ENCODE assay signal across 19 cellular contexts in genomic region chr19:16235811-16236710, GRCh38. TPM values are rescaled to one million over a fixed set of nuclear protein-coding genes. Genes with fewer than 3 reads are reported as not detected.
DNase-seq lines count a peak whose midpoint lies in the region; ATAC-seq, FAIRE-seq and TF ChIP-seq lines count a peak whose summit lies in the region.
"Had no signal": no experiment of that assay in that cellular context is flagged by ENCODE, and none has a peak within 500 bp of the region (broad histone marks: within the 10 kb centered on the region; RNA-seq: fewer than 3 reads in every experiment).

No MANE protein-coding gene starts in this region.

- TF ChIP-seq EP300 in HepG2 (IDR thresholded peaks at IDR 0.05; ENCODE audit: low read depth in 2 of 2, low read length in 2 of 2) (no peak), HepG2 (CRISPR knock-in tag; IDR thresholded peaks at IDR 0.05; ENCODE audit: borderline replicate concordance) (no peak)

- H3K36me3 ChIP-seq in HepG2 (replicated peaks in 1 of 2; ENCODE audit: control insufficient read depth in 1 of 2, insufficient read depth in 2 of 2, low read length in 2 of 2) (peaks cover 6 to 14% of the 10 kb centered on the region in 2 experiments; a peak in 3 of 5 replicates), PC-9 (ENCODE audit: low read depth) (no peaks in the 10 kb centered on the region)
- H3K36me3 ChIP-seq: pancreas had no signal

- CTCF ChIA-PET in activated CD8-positive, alpha-beta T cell treated with anti-CD3 and anti-CD28 coated beads for 36 hours (lab: Charles Lee), result interaction anchor here (1.2 to 1.7 kb wide), 2 partner anchors 147 to 181 kb away, joined by 3 to 5 read pairs; no protein-coding TSS in a partner anchor
- CTCF ChIA-PET in HepG2 (lab: Yijun Ruan, JAX; ENCODE audit: low intra/inter-chr PET ratio, low total read pairs), result no interaction called here
- CTCF ChIA-PET in PC-9 (lab: Charles Lee), result no interaction called here

- in situ Hi-C loops in HepG2 (cut with HindIII; ENCODE audit: extremely low pct_ligation_motif_present, low pct_unique_long_range_greater_than_20kb), result no loop called here

- BruUV-seq in HepG2 (replicated peaks; lab: Mats Ljungman, UMichigan) (no TSS peak), PC-9 (replicated peaks; lab: Mats Ljungman, UMichigan) (no TSS peak)

- H3K27me3 Mint-ChIP-seq in activated naive CD8-positive, alpha-beta T cell, result no peaks in the 10 kb centered on the region
- H3K27me3 Mint-ChIP-seq in activated naive CD8-positive, alpha-beta T cell treated with anti-CD3 and anti-CD28 coated beads, Interleukin-2, amount 50 U/mL, for 24 hours, result no peaks in the 10 kb centered on the region
- no peaks in the 10 kb centered on the region for H3K27me3 Mint-ChIP-seq in activated CD8-positive, alpha-beta T cell treated with anti-CD3 and anti-CD28 coated beads for 36 hours

- peaks cover 8% of the 10 kb centered on the region for H3K36me3 Mint-ChIP-seq in activated naive CD8-positive, alpha-beta T cell
- H3K36me3 Mint-ChIP-seq in activated naive CD8-positive, alpha-beta T cell treated with anti-CD3 and anti-CD28 coated beads, Interleukin-2, amount 50 U/mL, for 24 hours (ENCODE audit: low read depth), result peaks cover 29% of the 10 kb centered on the region
- H3K36me3 Mint-ChIP-seq in activated CD8-positive, alpha-beta T cell treated with anti-CD3 and anti-CD28 coated beads for 36 hours (ENCODE audit: low read depth), result peaks cover 39% of the 10 kb centered on the region

- H3K9me3 Mint-ChIP-seq in activated naive CD8-positive, alpha-beta T cell (ENCODE audit: low read depth), result no peaks in the 10 kb centered on the region
- no peaks in the 10 kb centered on the region for H3K9me3 Mint-ChIP-seq in activated naive CD8-positive, alpha-beta T cell treated with anti-CD3 and anti-CD28 coated beads, Interleukin-2, amount 50 U/mL, for 24 hours
- peaks cover 10% of the 10 kb centered on the region for H3K9me3 Mint-ChIP-seq in activated CD8-positive, alpha-beta T cell treated with anti-CD3 and anti-CD28 coated beads for 36 hours

- H3K4me3 Mint-ChIP-seq in activated naive CD8-positive, alpha-beta T cell, result peak overlapping the region; percentile 24
- H3K4me3 Mint-ChIP-seq in activated naive CD8-positive, alpha-beta T cell treated with anti-CD3 and anti-CD28 coated beads, Interleukin-2, amount 50 U/mL, for 24 hours, result no peak overlapping the region
- no peak overlapping the region for H3K4me3 Mint-ChIP-seq in activated CD8-positive, alpha-beta T cell treated with anti-CD3 and anti-CD28 coated beads for 36 hours

- H3K9me2 ChIP-seq in PC-9 (ENCODE audit: insufficient read depth), result no peaks in the 10 kb centered on the region

- intact Hi-C loops in activated CD8-positive, alpha-beta T cell treated with anti-CD3 and anti-CD28 coated beads for 36 hours (cut with micrococcal nuclease), result no loop called here
- intact Hi-C loops in HepG2 (cut with micrococcal nuclease; ENCODE audit: unreplicated experiment), result no loop called here
- intact Hi-C loops in PC-9 (cut with micrococcal nuclease; ENCODE audit: unreplicated experiment), result no loop called here

- no peak overlapping the region for H2AFZ ChIP-seq in HepG2 (ENCODE audit: low read length)
- no peak overlapping the region for H2AFZ ChIP-seq in PC-9

- DNase-seq in activated naive CD8-positive, alpha-beta T cell treated with anti-CD3 and anti-CD28 coated beads, Interleukin-2, amount 50 U/mL, for 24 hours, result no peak
- no peak for DNase-seq in activated CD8-positive, alpha-beta T cell treated with anti-CD3 and anti-CD28 coated beads for 36 hours
- DNase-seq in HepG2 (ENCODE audit: low spot score), result no peak
- peak; percentile 2 for DNase-seq in stimulated activated naive CD8-positive, alpha-beta T cell treated with anti-CD3 and anti-CD28 coated beads, Interleukin-15, Interleukin-2, amounts not matched to agents 100 U/mL and 50 U/mL, for 24 hours
- no peak for DNase-seq in NCI-H2171 (lab: John Stamatoyannopoulos, UW)
- no peak for DNase-seq in NCI-H226
- no peak for DNase-seq in PC-9
- DNase-seq: activated CD4-positive, alpha-beta T cell treated with anti-CD3 and anti-CD28 coated beads for 1 hour; amniotic stem cell; Caco-2; caudate nucleus; HCEC 1CT; MV-4-11; NCI-H2029; NCI-H524; pancreas; SHP77; T-helper 9 cell had no signal

- no peaks in the 10 kb centered on the region for H3K9me3 ChIP-seq in HepG2 (ENCODE audit: low read length)
- no peaks in the 10 kb centered on the region for H3K9me3 ChIP-seq in PC-9 (ENCODE audit: insufficient read depth, low read depth)
- H3K9me3 ChIP-seq: Caco-2, pancreas had no signal

- H3K79me2 ChIP-seq in HepG2 (ENCODE audit: insufficient read depth, low read length) (no peaks in the 10 kb centered on the region), PC-9 (ENCODE audit: low read depth) (no peaks in the 10 kb centered on the region)

- H3K4me3 ChIP-seq in HepG2 (replicated peaks in 1 of 3; ENCODE audit: insufficient read depth in 1 of 3, low read depth in 2 of 3, low read length in 3 of 3) (no peak overlapping the region), PC-9 (no peak overlapping the region)
- H3K4me3 ChIP-seq: pancreas had no signal

- TF ChIP-seq POLR2A in HepG2 (IDR thresholded peaks at IDR 0.05; ENCODE audit: insufficient read depth in 1 of 2, low read depth in 2 of 2, low read length in 2 of 2), result no peak

- no peaks in the 10 kb centered on the region for H3F3A ChIP-seq in PC-9 (ENCODE audit: insufficient read depth, low read depth)

- peaks cover 65% of the 10 kb centered on the region for H3K4me1 Mint-ChIP-seq in activated naive CD8-positive, alpha-beta T cell (ENCODE audit: low read depth)
- H3K4me1 Mint-ChIP-seq in activated naive CD8-positive, alpha-beta T cell treated with anti-CD3 and anti-CD28 coated beads, Interleukin-2, amount 50 U/mL, for 24 hours, result peaks cover 37% of the 10 kb centered on the region
- peaks cover 50% of the 10 kb centered on the region for H3K4me1 Mint-ChIP-seq in activated CD8-positive, alpha-beta T cell treated with anti-CD3 and anti-CD28 coated beads for 36 hours (ENCODE audit: low read depth)

- H3K4me2 ChIP-seq in HepG2 (ENCODE audit: low read depth, low read length) (no peak overlapping the region), PC-9 (no peak overlapping the region)

- H3K27me3 ChIP-seq in HepG2 (ENCODE audit: control insufficient read depth in 1 of 2, insufficient read depth in 2 of 2, low read length in 2 of 2), result no peaks in the 10 kb centered on the region
- H3K27me3 ChIP-seq in PC-9 (ENCODE audit: insufficient read depth, low read depth), result no peaks in the 10 kb centered on the region
- H3K27me3 ChIP-seq: pancreas had no signal

- H3K27ac Mint-ChIP-seq in activated naive CD8-positive, alpha-beta T cell, result peak overlapping the region; percentile 88
- no peak overlapping the region for H3K27ac Mint-ChIP-seq in activated naive CD8-positive, alpha-beta T cell treated with anti-CD3 and anti-CD28 coated beads, Interleukin-2, amount 50 U/mL, for 24 hours
- H3K27ac Mint-ChIP-seq in activated CD8-positive, alpha-beta T cell treated with anti-CD3 and anti-CD28 coated beads for 36 hours, result peak overlapping the region; percentile 48

- no peaks in the 10 kb centered on the region for H4K20me1 ChIP-seq in HepG2 (ENCODE audit: insufficient read depth, low read length)
- no peaks in the 10 kb centered on the region for H4K20me1 ChIP-seq in PC-9 (ENCODE audit: insufficient read depth)

- no peak for FAIRE-seq in HepG2 (lab: Jason Lieb, UNC)
- FAIRE-seq: pancreas had no signal

- WGBS in HepG2 (ENCODE audit: low lambda C conversion rate), result 93% methylated on average over 22 of the region's 22 CpGs

- H3K27ac ChIP-seq in HepG2 (ENCODE audit: extremely low read length, insufficient read depth, low read length), result no peak overlapping the region
- H3K27ac ChIP-seq in PC-9, result no peak overlapping the region
- H3K27ac ChIP-seq: pancreas had no signal

- H3K4me1 ChIP-seq in HepG2 (ENCODE audit: insufficient read depth, low read length) (peaks cover 7% of the 10 kb centered on the region), PC-9 (replicated peaks; ENCODE audit: insufficient read depth) (no peaks in the 10 kb centered on the region)
- H3K4me1 ChIP-seq: Caco-2, pancreas had no signal

- no peak for ATAC-seq in activated naive CD8-positive, alpha-beta T cell treated with anti-CD3 and anti-CD28 coated beads, Interleukin-2, amount 50 U/mL, for 24 hours
- no peak for ATAC-seq in activated CD8-positive, alpha-beta T cell treated with anti-CD3 and anti-CD28 coated beads for 36 hours
- ATAC-seq in HepG2, result no peak
- ATAC-seq in stimulated activated naive CD8-positive, alpha-beta T cell treated with anti-CD3 and anti-CD28 coated beads, Interleukin-15, Interleukin-2, amounts not matched to agents 100 U/mL and 50 U/mL, for 24 hours, result no peak
- ATAC-seq: pancreas had no signal

- POLR2A ChIA-PET in activated CD8-positive, alpha-beta T cell treated with anti-CD3 and anti-CD28 coated beads for 36 hours (lab: Charles Lee), result no interaction called here
- POLR2A ChIA-PET in HepG2 (lab: Yijun Ruan, JAX), result no interaction called here
- POLR2A ChIA-PET in PC-9 (lab: Charles Lee; ENCODE audit: unreplicated experiment), result no interaction called here

- no peak for TF ChIP-seq RAD21 in HepG2 (CRISPR knock-in tag; IDR thresholded peaks at IDR 0.05)

- no peak overlapping the region for H3K9ac ChIP-seq in HepG2 (ENCODE audit: insufficient read depth, low read depth, low read length)

- no peak for TF ChIP-seq CTCF in activated CD8-positive, alpha-beta T cell treated with anti-CD3 and anti-CD28 coated beads for 36 hours (IDR thresholded peaks at IDR 0.05)
- TF ChIP-seq CTCF in HepG2 (CRISPR knock-in tag; IDR thresholded peaks at IDR 0.05), result no peak
- TF ChIP-seq CTCF in PC-9 (conservative IDR thresholded peaks at IDR 0.05), result no peak

RNA-seq across cellular contexts. Expression of gene AP1M1, which starts 38.4 kb away (rescaled TPM):
- 100 to 1,000 TPM in 1 of 2 experiments, 10 to 100 TPM in 1; 99.0 to 108 TPM for total RNA-seq in activated CD8-positive, alpha-beta T cell treated with anti-CD3 and anti-CD28 coated beads for 36 hours
- total RNA-seq in HepG2 (2016; rRNA removed; fragmentation: Illumina TruSeq; extraction: Trizol) (43.6 and 46.1 TPM in 2 replicates), PC-9 (2021) (27.5 and 52.8 TPM in 2 replicates)
- 20.4 and 22.9 TPM in 2 replicates for total RNA-seq in HepG2 (2016; cell fraction: cytosol; rRNA removed; fragmentation: Illumina TruSeq; extraction: Trizol; ENCODE audit: low read depth)
- total RNA-seq in HepG2 (2016; cell fraction: insoluble cytoplasmic fraction; rRNA removed; fragmentation: Illumina TruSeq; extraction: Trizol), result 36.0 and 47.3 TPM in 2 replicates
- 32.8 and 39.0 TPM in 2 replicates for total RNA-seq in HepG2 (2016; cell fraction: membrane; rRNA removed; fragmentation: Illumina TruSeq; extraction: Trizol)
- total RNA-seq in HepG2 (2016; cell fraction: nucleus; rRNA removed; fragmentation: Illumina TruSeq; extraction: Trizol), result 27.4 and 32.2 TPM in 2 replicates
- polyA plus RNA-seq in HepG2 (2011; rRNA removed), result 34.4 and 38.8 TPM in 2 replicates
- 36.4 and 38.2 TPM in 2 replicates for polyA plus RNA-seq in HepG2 (2011; cell fraction: cytosol; rRNA removed)
- 46.2 and 50.3 TPM in 2 replicates for polyA plus RNA-seq in HepG2 (2011; cell fraction: nucleus; rRNA removed)
- 32.0 and 35.2 TPM in 2 replicates for polyA plus RNA-seq in HepG2 (2012)
- 20.3 and 21.8 TPM in 2 replicates for polyA plus RNA-seq in HepG2 (2016; cell fraction: cytosol; fragmentation: Illumina TruSeq; extraction: Trizol; ENCODE audit: low read depth)
- polyA plus RNA-seq in HepG2 (2016; cell fraction: insoluble cytoplasmic fraction; fragmentation: Illumina TruSeq; extraction: Trizol; ENCODE audit: low read depth), result 46.9 and 60.8 TPM in 2 replicates
- polyA plus RNA-seq in HepG2 (2016; cell fraction: membrane; fragmentation: Illumina TruSeq; extraction: Trizol; ENCODE audit: low read depth), result 31.7 and 32.5 TPM in 2 replicates
- 54.4 and 56.8 TPM in 2 replicates for polyA plus RNA-seq in HepG2 (2016; cell fraction: nucleus; fragmentation: Illumina TruSeq; extraction: Trizol; ENCODE audit: insufficient read depth, low read depth)
- polyA minus RNA-seq in HepG2 (2011; rRNA and poly(A)+ RNA removed; ENCODE audit: low replicate concordance), result 46.7 and 67.4 TPM in 2 replicates
- polyA minus RNA-seq in HepG2 (2011; cell fraction: cytosol; rRNA and poly(A)+ RNA removed), result 39.7 and 43.0 TPM in 2 replicates
- polyA minus RNA-seq in HepG2 (2011; cell fraction: nucleus; rRNA and poly(A)+ RNA removed), result 20.2 and 35.7 TPM in 2 replicates

RNA-seq across cellular contexts. Expression of gene FAM32A, which starts 50.9 kb away (rescaled TPM):
- 10 to 100 TPM; 41.7 to 44.7 TPM for total RNA-seq in activated CD8-positive, alpha-beta T cell treated with anti-CD3 and anti-CD28 coated beads for 36 hours
- 86.2 and 107 TPM in 2 replicates for total RNA-seq in HepG2 (2016; rRNA removed; fragmentation: Illumina TruSeq; extraction: Trizol)
- total RNA-seq in HepG2 (2016; cell fraction: cytosol; rRNA removed; fragmentation: Illumina TruSeq; extraction: Trizol; ENCODE audit: low read depth), result 16.1 and 18.7 TPM in 2 replicates
- 88.4 and 109 TPM in 2 replicates for total RNA-seq in HepG2 (2016; cell fraction: insoluble cytoplasmic fraction; rRNA removed; fragmentation: Illumina TruSeq; extraction: Trizol)
- 47.2 and 50.8 TPM in 2 replicates for total RNA-seq in HepG2 (2016; cell fraction: membrane; rRNA removed; fragmentation: Illumina TruSeq; extraction: Trizol)
- total RNA-seq in HepG2 (2016; cell fraction: nucleus; rRNA removed; fragmentation: Illumina TruSeq; extraction: Trizol), result 31.5 and 32.7 TPM in 2 replicates
- 83.5 and 85.8 TPM in 2 replicates for polyA plus RNA-seq in HepG2 (2011; rRNA removed)
- polyA plus RNA-seq in HepG2 (2011; cell fraction: cytosol; rRNA removed), result 84.4 and 94.8 TPM in 2 replicates
- polyA plus RNA-seq in HepG2 (2011; cell fraction: nucleus; rRNA removed), result 43.4 and 53.9 TPM in 2 replicates
- polyA plus RNA-seq in HepG2 (2012), result 47.0 and 48.3 TPM in 2 replicates
- 15.1 and 15.9 TPM in 2 replicates for polyA plus RNA-seq in HepG2 (2016; cell fraction: cytosol; fragmentation: Illumina TruSeq; extraction: Trizol; ENCODE audit: low read depth)
- 111 and 120 TPM in 2 replicates for polyA plus RNA-seq in HepG2 (2016; cell fraction: insoluble cytoplasmic fraction; fragmentation: Illumina TruSeq; extraction: Trizol; ENCODE audit: low read depth)
- polyA plus RNA-seq in HepG2 (2016; cell fraction: membrane; fragmentation: Illumina TruSeq; extraction: Trizol; ENCODE audit: low read depth), result 34.1 and 36.4 TPM in 2 replicates
- polyA plus RNA-seq in HepG2 (2016; cell fraction: nucleus; fragmentation: Illumina TruSeq; extraction: Trizol; ENCODE audit: insufficient read depth, low read depth), result 59.1 and 59.3 TPM in 2 replicates
- polyA minus RNA-seq in HepG2 (2011; rRNA and poly(A)+ RNA removed; ENCODE audit: low replicate concordance), result 30.0 and 76.8 TPM in 2 replicates
- 16.9 and 20.0 TPM in 2 replicates for polyA minus RNA-seq in HepG2 (2011; cell fraction: cytosol; rRNA and poly(A)+ RNA removed)
- polyA minus RNA-seq in HepG2 (2011; cell fraction: nucleus; rRNA and poly(A)+ RNA removed), result 9.8 and 10.2 TPM in 2 replicates
- total RNA-seq in PC-9 (2021), result 44.3 and 66.5 TPM in 2 replicates
